Comparison of ENCODE assay signal across 17 cellular contexts in genomic region chr7:22214000-22214399, GRCh38.
DNase-seq lines count a peak whose midpoint lies in the region; ATAC-seq and TF ChIP-seq lines count a peak whose summit lies in the region.
"Had no signal": no experiment of that assay in that cellular context is flagged by ENCODE, and none has a peak within 500 bp of the region (broad histone marks: within the 10 kb centered on the region; RNA-seq: fewer than 3 reads in every experiment).

No MANE protein-coding gene starts in this region.

- no peaks in the 10 kb centered on the region for H4K20me1 ChIP-seq in DND-41 (ENCODE audit: insufficient read depth, low read length)

- peaks cover 25% of the 10 kb centered on the region for H3K27me3 Mint-ChIP-seq in activated naive CD8-positive, alpha-beta T cell treated with anti-CD3 and anti-CD28 coated beads for 36 hours

- in situ Hi-C loops in HAP-1 (cut with MboI; ENCODE audit: low sequenced_read_pairs) = no loop called here

- H3K9ac ChIP-seq in DND-41 (ENCODE audit: low read depth, low read length) (no peak overlapping the region), skeletal muscle tissue (ENCODE audit: low read depth in 1 of 3, low read length in 3 of 3) (no peak overlapping the region)
- H3K9ac ChIP-seq: GM23248 had no signal

- H3K27ac ChIP-seq in DND-41 (ENCODE audit: low read length) (peak overlapping the region; percentile 48), dorsolateral prefrontal cortex (peak overlapping the region in 58 of 59 donors; percentile 11 to 99 (median 93)), skeletal muscle tissue (ENCODE audit: low read depth, low read length) (peak overlapping the region; percentile 10)
- H3K27ac ChIP-seq: GM23248, SK-N-MC had no signal

- no peak for TF ChIP-seq CTCF in DND-41 (IDR thresholded peaks at IDR 0.05; ENCODE audit: borderline replicate concordance, extremely low read depth, low read length, poor library complexity, severe bottlenecking)
- TF ChIP-seq CTCF in dorsolateral prefrontal cortex (IDR thresholded peaks at IDR 0.05 in 54 of 56, conservative IDR thresholded peaks at IDR 0.05 in 2 of 56; ENCODE audit: low read depth in 1 of 56, partially characterized antibody in 56 of 56) = no peak

- H3K36me3 ChIP-seq in DND-41 (ENCODE audit: insufficient read depth, low read length) = peaks cover 62% of the 10 kb centered on the region
- H3K36me3 ChIP-seq in skeletal muscle tissue (ENCODE audit: control insufficient read depth in 3 of 3, insufficient read depth in 3 of 3, low read length in 3 of 3) = no peaks in the 10 kb centered on the region
- H3K36me3 ChIP-seq in HAP-1 (replicated peaks) = no peaks in the 10 kb centered on the region

- ATAC-seq in DND-41 (ENCODE audit: insufficient read depth, low read depth) (no peak), left lobe of liver (peak; percentile 60)
- ATAC-seq: activated CD8-positive, alpha-beta memory T cell treated with anti-CD3 and anti-CD28 coated beads, Interleukin-2, amount 10 ng/mL, durations not matched to agents 7 days and 5 days; activated naive CD4-positive, alpha-beta T cell treated with anti-CD3 and anti-CD28 coated beads, Interleukin-2, amount 50 U/mL, for 72 hours; stimulated activated naive CD8-positive, alpha-beta T cell treated with anti-CD3 and anti-CD28 coated beads, Interleukin-15, amount 100 ng/mL, for 72 hours had no signal

- no peak overlapping the region for H3K4me2 ChIP-seq in DND-41 (ENCODE audit: insufficient read depth, low read length)

- H3K4me1 Mint-ChIP-seq in activated naive CD8-positive, alpha-beta T cell treated with anti-CD3 and anti-CD28 coated beads for 36 hours = peaks cover 3% of the 10 kb centered on the region
- H3K4me1 Mint-ChIP-seq: activated CD8-positive, alpha-beta memory T cell treated with anti-CD3 and anti-CD28 coated beads, Interleukin-2, amount 10 ng/mL, durations not matched to agents 7 days and 5 days; stimulated activated naive CD8-positive, alpha-beta T cell treated with anti-CD3 and anti-CD28 coated beads, Interleukin-15, amount 100 ng/mL, for 72 hours had no signal

- peaks cover 20% of the 10 kb centered on the region for H3K4me1 ChIP-seq in DND-41 (ENCODE audit: insufficient read depth, low read length)
- peaks cover 0 to 7% (median 4%) of the 10 kb centered on the region in 3 donors for H3K4me1 ChIP-seq in skeletal muscle tissue (ENCODE audit: control insufficient read depth in 3 of 3, insufficient read depth in 3 of 3, low read length in 3 of 3)
- H3K4me1 ChIP-seq in HAP-1 = peaks cover 6% of the 10 kb centered on the region

- H3K27ac Mint-ChIP-seq in activated naive CD8-positive, alpha-beta T cell treated with anti-CD3 and anti-CD28 coated beads for 36 hours = no peak overlapping the region
- H3K27ac Mint-ChIP-seq: activated CD8-positive, alpha-beta memory T cell treated with anti-CD3 and anti-CD28 coated beads, Interleukin-2, amount 10 ng/mL, durations not matched to agents 7 days and 5 days; activated naive CD4-positive, alpha-beta T cell treated with anti-CD3 and anti-CD28 coated beads, Interleukin-2, amount 50 U/mL, for 72 hours; stimulated activated naive CD8-positive, alpha-beta T cell treated with anti-CD3 and anti-CD28 coated beads, Interleukin-15, amount 100 ng/mL, for 72 hours had no signal

- intact Hi-C loops in dorsolateral prefrontal cortex (cut with DNase I) = no loop called here

- H3K36me3 Mint-ChIP-seq in activated naive CD8-positive, alpha-beta T cell treated with anti-CD3 and anti-CD28 coated beads for 36 hours = no peaks in the 10 kb centered on the region
- H3K36me3 Mint-ChIP-seq: activated CD8-positive, alpha-beta memory T cell treated with anti-CD3 and anti-CD28 coated beads, Interleukin-2, amount 10 ng/mL, durations not matched to agents 7 days and 5 days; activated naive CD4-positive, alpha-beta T cell treated with anti-CD3 and anti-CD28 coated beads, Interleukin-2, amount 50 U/mL, for 72 hours had no signal

- H3K9me3 Mint-ChIP-seq in activated naive CD8-positive, alpha-beta T cell treated with anti-CD3 and anti-CD28 coated beads for 36 hours = no peaks in the 10 kb centered on the region
- H3K9me3 Mint-ChIP-seq: activated naive CD4-positive, alpha-beta T cell treated with anti-CD3 and anti-CD28 coated beads, Interleukin-2, amount 50 U/mL, for 72 hours; stimulated activated naive CD8-positive, alpha-beta T cell treated with anti-CD3 and anti-CD28 coated beads, Interleukin-15, amount 100 ng/mL, for 72 hours had no signal

- no peak overlapping the region for H2AFZ ChIP-seq in DND-41 (ENCODE audit: low read depth, low read length)
- H2AFZ ChIP-seq: GM23248 had no signal

- DNase-seq in DND-41 = no peak
- DNase-seq in dorsolateral prefrontal cortex = no peak
- no peak for DNase-seq in left lobe of liver (ENCODE audit: low spot score)
- DNase-seq in NCI-H1436 (lab: John Stamatoyannopoulos, UW) = no peak
- no peak for DNase-seq in HAP-1 (ENCODE audit: low spot score in 2 of 2)
- DNase-seq in activated gamma-delta T cell (lab: John Stamatoyannopoulos, UW) = no peak
- no peak for DNase-seq in activated naive CD8-positive, alpha-beta T cell treated with anti-CD3 and anti-CD28 coated beads for 36 hours
- DNase-seq: activated CD4-positive, alpha-beta T cell treated with anti-CD3 and anti-CD28 coated beads for 48 hours; activated CD8-positive, alpha-beta memory T cell treated with anti-CD3 and anti-CD28 coated beads, Interleukin-2, amount 10 ng/mL, durations not matched to agents 7 days and 5 days; GM23248; head of caudate nucleus; NCI-H2107; stimulated activated naive CD8-positive, alpha-beta T cell treated with anti-CD3 and anti-CD28 coated beads, Interleukin-15, amount 100 ng/mL, for 72 hours; T-helper 2 cell had no signal

- H3K79me2 ChIP-seq in DND-41 (ENCODE audit: insufficient read depth, low read length) = no peaks in the 10 kb centered on the region

- no peaks in the 10 kb centered on the region for H3K9me3 ChIP-seq in DND-41 (ENCODE audit: insufficient read depth, low read length, severe bottlenecking)
- H3K9me3 ChIP-seq in skeletal muscle tissue (ENCODE audit: control insufficient read depth in 3 of 3, low read length in 3 of 3) = no peaks in the 10 kb centered on the region
- no peaks in the 10 kb centered on the region for H3K9me3 ChIP-seq in HAP-1

- H3K27me3 ChIP-seq in DND-41 (ENCODE audit: insufficient read depth, low read length, poor library complexity) (no peaks in the 10 kb centered on the region), dorsolateral prefrontal cortex (no peaks in the 10 kb centered on the region), skeletal muscle tissue (ENCODE audit: control insufficient read depth in 3 of 3, insufficient read depth in 3 of 3, low read length in 3 of 3) (no peaks in the 10 kb centered on the region), HAP-1 (ENCODE audit: low read depth) (no peaks in the 10 kb centered on the region)

- H3K4me3 ChIP-seq in DND-41 (ENCODE audit: low read depth in 1 of 2, low read length in 2 of 2) = no peak overlapping the region
- peak overlapping the region in 6 of 59 donors; percentile 1 to 25 (median 12) for H3K4me3 ChIP-seq in dorsolateral prefrontal cortex
- peak overlapping the region in 1 of 3 donors; percentile 32 for H3K4me3 ChIP-seq in skeletal muscle tissue (ENCODE audit: low read length in 3 of 3)
- no peak overlapping the region for H3K4me3 ChIP-seq in HAP-1
- H3K4me3 ChIP-seq: GM23248, SK-N-MC had no signal

- H3K4me3 Mint-ChIP-seq in activated naive CD8-positive, alpha-beta T cell treated with anti-CD3 and anti-CD28 coated beads for 36 hours = no peak overlapping the region
- H3K4me3 Mint-ChIP-seq: activated CD8-positive, alpha-beta memory T cell treated with anti-CD3 and anti-CD28 coated beads, Interleukin-2, amount 10 ng/mL, durations not matched to agents 7 days and 5 days; stimulated activated naive CD8-positive, alpha-beta T cell treated with anti-CD3 and anti-CD28 coated beads, Interleukin-15, amount 100 ng/mL, for 72 hours had no signal

Comparison
In these comparisons a context has a peak if more than half of its experiments do, and no peak if none do; other contexts are left out.
1. H3K27ac ChIP-seq: peak in every context shown above with its lines; median percentile 93 in dorsolateral prefrontal cortex; 48 in DND-41; 10 in skeletal muscle tissue.